ENCODE assay signal across 1 cellular context in the genomic region with DNA sequence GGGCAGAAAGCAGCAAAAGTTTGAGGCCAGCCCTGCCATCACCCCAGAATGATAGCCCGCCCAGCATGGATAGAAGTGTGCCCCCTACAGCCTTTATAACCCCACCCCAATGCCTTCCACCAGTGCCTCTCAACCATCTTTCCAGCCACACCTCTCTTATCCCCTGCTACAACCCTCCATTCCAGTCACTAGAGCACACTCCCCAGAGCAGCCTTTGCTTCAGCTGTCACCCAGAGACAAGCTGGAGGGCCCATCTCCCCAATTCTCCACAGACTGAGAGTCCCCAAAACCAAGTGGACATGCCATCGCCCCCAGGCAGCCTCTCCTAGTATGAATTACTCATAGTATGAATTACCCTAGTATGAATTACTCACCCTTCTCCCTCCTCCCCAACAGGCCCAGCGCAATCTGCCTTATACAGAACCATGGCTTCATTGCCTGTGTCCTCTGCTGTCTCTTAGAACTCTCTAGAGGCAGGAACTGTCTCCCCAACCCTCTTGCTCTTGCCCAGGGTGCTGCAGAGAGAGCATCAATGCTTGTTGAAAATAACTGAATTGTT.
TF ChIP-seq lines count a peak whose summit lies in the region.

No MANE protein-coding gene starts in this region.

TF ChIP-seq in H1, 55 proteins besides CTCF, POLR2A, EP300 and RAD21 (continued from another document):
- no peak for TF ChIP-seq ZNF274 (IDR thresholded peaks at IDR 0.05; ENCODE audit: borderline replicate concordance, extremely low read depth, low read length)
